Comparison of ENCODE assay signal across 1 cellular context in the genomic region with DNA sequence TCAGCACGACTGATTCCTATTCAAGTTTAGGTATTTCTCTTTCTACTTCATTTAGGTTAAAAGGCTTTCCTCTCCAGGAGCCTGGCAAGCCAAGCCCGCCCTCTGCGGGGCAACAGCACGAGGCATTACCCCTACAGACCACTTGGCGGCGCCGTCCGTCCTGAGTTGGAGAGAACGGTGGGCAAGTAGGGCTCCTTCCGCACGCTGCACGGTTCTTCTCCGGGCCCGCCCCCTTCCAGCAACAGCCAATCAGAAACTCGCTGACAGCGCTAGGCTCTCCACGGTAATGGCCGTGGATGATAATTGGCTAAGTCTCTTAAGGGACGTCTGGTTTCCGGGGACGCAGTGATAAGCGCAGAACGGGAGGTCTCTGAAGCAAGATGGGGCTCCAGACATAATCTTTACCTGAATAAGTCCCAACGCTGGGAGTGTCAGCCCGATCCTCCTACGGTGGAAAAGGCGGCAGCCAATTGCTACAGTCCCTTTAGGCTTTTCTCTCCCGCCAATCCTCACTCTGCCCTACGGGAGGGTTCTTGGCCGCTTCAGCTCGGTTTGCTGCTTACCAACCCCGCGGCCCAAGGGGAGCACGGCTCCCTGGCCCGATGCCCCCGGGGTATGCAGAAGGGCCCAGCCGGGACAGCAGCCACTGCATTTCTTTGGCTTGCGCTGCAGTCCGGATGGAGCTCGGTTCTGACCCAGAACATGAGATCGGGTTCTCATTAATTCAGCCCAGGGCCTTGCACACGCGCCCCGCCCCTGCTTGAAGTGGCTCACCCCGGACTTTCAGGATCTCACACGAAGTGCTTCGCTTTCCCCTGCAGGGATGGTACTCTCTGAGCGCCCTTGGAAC.
TF ChIP-seq lines count a peak whose summit lies in the region.

No MANE protein-coding gene starts in this region.

TF ChIP-seq in HepG2, 621 proteins besides CTCF, POLR2A, EP300 and RAD21 (continued from another document and continues in another):
- no peak; the same call in 1 of the 2 replicates for TF ChIP-seq ZNF142 (CRISPR knock-in tag; IDR thresholded peaks at IDR 0.05)
- no peak; the same call in 1 of the 2 replicates for TF ChIP-seq NR1H2 (CRISPR knock-in tag; IDR thresholded peaks at IDR 0.05; ENCODE audit: borderline replicate concordance, low read depth)
- no peak; the same call in 1 of the 2 replicates for TF ChIP-seq TBP (CRISPR knock-in tag; IDR thresholded peaks at IDR 0.05)
- peak; percentile 77; the same call in 1 of the 2 replicates for TF ChIP-seq ZNF709 (CRISPR knock-in tag; IDR thresholded peaks at IDR 0.05)
- TF ChIP-seq ATM (IDR thresholded peaks at IDR 0.05; ENCODE audit: borderline replicate concordance), result no peak
- TF ChIP-seq CHD4 (IDR thresholded peaks at IDR 0.05; ENCODE audit: borderline replicate concordance, low read length), result no peak
- TF ChIP-seq ZNF713 (CRISPR knock-in tag; IDR thresholded peaks at IDR 0.05), result no peak
- TF ChIP-seq BHLHE40 (IDR thresholded peaks at IDR 0.05; ENCODE audit: low read length), result peak; percentile 83
- TF ChIP-seq HNF4G (IDR thresholded peaks at IDR 0.05; ENCODE audit: borderline replicate concordance, low read depth, low read length), result no peak
- TF ChIP-seq HNF4G (CRISPR knock-in tag; IDR thresholded peaks at IDR 0.05; ENCODE audit: borderline replicate concordance, low read depth), result no peak
- TF ChIP-seq, protein P1, sequence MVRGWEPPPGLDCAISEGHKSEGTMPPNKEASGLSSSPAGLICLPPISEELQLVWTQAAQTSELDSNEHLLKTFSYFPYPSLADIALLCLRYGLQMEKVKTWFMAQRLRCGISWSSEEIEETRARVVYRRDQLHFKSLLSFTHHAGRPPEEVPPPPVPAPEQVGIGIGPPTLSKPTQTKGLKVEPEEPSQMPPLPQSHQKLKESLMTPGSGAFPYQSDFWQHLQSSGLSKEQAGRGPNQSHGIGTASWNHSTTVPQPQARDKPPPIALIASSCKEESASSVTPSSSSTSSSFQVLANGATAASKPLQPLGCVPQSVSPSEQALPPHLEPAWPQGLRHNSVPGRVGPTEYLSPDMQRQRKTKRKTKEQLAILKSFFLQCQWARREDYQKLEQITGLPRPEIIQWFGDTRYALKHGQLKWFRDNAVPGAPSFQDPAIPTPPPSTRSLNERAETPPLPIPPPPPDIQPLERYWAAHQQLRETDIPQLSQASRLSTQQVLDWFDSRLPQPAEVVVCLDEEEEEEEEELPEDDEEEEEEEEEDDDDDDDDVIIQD (CRISPR knock-in tag; IDR thresholded peaks at IDR 0.05; ENCODE audit: low read depth), result peak; percentile 85
- peak; percentile 85; the same call in 1 of the 2 replicates for TF ChIP-seq ZNF547 (CRISPR knock-in tag; IDR thresholded peaks at IDR 0.05)
- TF ChIP-seq YEATS2 (CRISPR knock-in tag; IDR thresholded peaks at IDR 0.05; ENCODE audit: borderline replicate concordance), result peak; percentile 89
- no peak for TF ChIP-seq TRIM24 (CRISPR knock-in tag; IDR thresholded peaks at IDR 0.05)
- TF ChIP-seq MED13 (CRISPR knock-in tag; IDR thresholded peaks at IDR 0.05), result no peak
- no peak; the same call in 1 of the 2 replicates for TF ChIP-seq HNF1A (IDR thresholded peaks at IDR 0.05; ENCODE audit: low read depth)
- TF ChIP-seq HNF1A (CRISPR knock-in tag; IDR thresholded peaks at IDR 0.05; ENCODE audit: borderline replicate concordance), result peak; percentile 48; the same call in 1 of the 2 replicates
- peak; percentile 48; the same call in 1 of the 2 replicates for TF ChIP-seq ZNF652 (CRISPR knock-in tag; IDR thresholded peaks at IDR 0.05; ENCODE audit: borderline replicate concordance, low read depth)
- TF ChIP-seq PREB (CRISPR knock-in tag; IDR thresholded peaks at IDR 0.05), result no peak
- no peak for TF ChIP-seq FIP1L1 (IDR thresholded peaks at IDR 0.05; ENCODE audit: borderline replicate concordance, insufficient read depth, low read depth, low read length)
- TF ChIP-seq SATB2 (CRISPR knock-in tag; IDR thresholded peaks at IDR 0.05), result no peak
- TF ChIP-seq ZFYVE20 (CRISPR knock-in tag; IDR thresholded peaks at IDR 0.05; ENCODE audit: borderline replicate concordance, low read depth), result no peak
- 0 out of 2 replicates have a peak, but pooled peaks have one; percentile 75 for TF ChIP-seq DNMT1 (CRISPR knock-in tag; IDR thresholded peaks at IDR 0.05)
- TF ChIP-seq PAX8 (CRISPR knock-in tag; IDR thresholded peaks at IDR 0.05; ENCODE audit: borderline replicate concordance), result no peak
- TF ChIP-seq ZNF773 (CRISPR knock-in tag; IDR thresholded peaks at IDR 0.05; ENCODE audit: borderline replicate concordance), result no peak
- TF ChIP-seq ONECUT2 (CRISPR knock-in tag; IDR thresholded peaks at IDR 0.05), result no peak
- no peak for TF ChIP-seq AGO1 (IDR thresholded peaks at IDR 0.05; ENCODE audit: low read depth, low read length, poor library complexity, severe bottlenecking)
- peak; percentile 72 for TF ChIP-seq FOSL2 (CRISPR knock-in tag; IDR thresholded peaks at IDR 0.05)
- no peak; the same call in 1 of the 2 replicates for TF ChIP-seq ZNF589 (CRISPR knock-in tag; conservative IDR thresholded peaks at IDR 0.05)
- no peak for TF ChIP-seq PAWR (CRISPR knock-in tag; IDR thresholded peaks at IDR 0.05; ENCODE audit: borderline replicate concordance)
- TF ChIP-seq MXI1 (IDR thresholded peaks at IDR 0.05; ENCODE audit: borderline replicate concordance, low read depth, low read length), result peak; percentile 69; the same call in 1 of the 3 replicates
- TF ChIP-seq MBNL3 (CRISPR knock-in tag; conservative IDR thresholded peaks at IDR 0.05), result no peak
- no peak for TF ChIP-seq ADNP (CRISPR knock-in tag; IDR thresholded peaks at IDR 0.05)
- peak; percentile 84 for TF ChIP-seq KDM4B (CRISPR knock-in tag; IDR thresholded peaks at IDR 0.05)
- peak; percentile 55; the same call in 1 of the 2 replicates for TF ChIP-seq CCDC6 (CRISPR knock-in tag; IDR thresholded peaks at IDR 0.05)
- TF ChIP-seq ELF1 (CRISPR knock-in tag; IDR thresholded peaks at IDR 0.05), result peak; percentile 93
- no peak for TF ChIP-seq BATF2 (CRISPR knock-in tag; IDR thresholded peaks at IDR 0.05)
- TF ChIP-seq KDM6A (CRISPR knock-in tag; IDR thresholded peaks at IDR 0.05; ENCODE audit: low read depth), result no peak
- no peak for TF ChIP-seq TAF15 (IDR thresholded peaks at IDR 0.05; ENCODE audit: low read depth, low read length, poor library complexity, severe bottlenecking)
- TF ChIP-seq HNRNPUL1 (IDR thresholded peaks at IDR 0.05; ENCODE audit: low read depth, low read length), result no peak
- peak; percentile 75 for TF ChIP-seq AGO2 (optimal IDR thresholded peaks at IDR 0.05; ENCODE audit: low read depth, low read length)
- TF ChIP-seq, protein P2, sequence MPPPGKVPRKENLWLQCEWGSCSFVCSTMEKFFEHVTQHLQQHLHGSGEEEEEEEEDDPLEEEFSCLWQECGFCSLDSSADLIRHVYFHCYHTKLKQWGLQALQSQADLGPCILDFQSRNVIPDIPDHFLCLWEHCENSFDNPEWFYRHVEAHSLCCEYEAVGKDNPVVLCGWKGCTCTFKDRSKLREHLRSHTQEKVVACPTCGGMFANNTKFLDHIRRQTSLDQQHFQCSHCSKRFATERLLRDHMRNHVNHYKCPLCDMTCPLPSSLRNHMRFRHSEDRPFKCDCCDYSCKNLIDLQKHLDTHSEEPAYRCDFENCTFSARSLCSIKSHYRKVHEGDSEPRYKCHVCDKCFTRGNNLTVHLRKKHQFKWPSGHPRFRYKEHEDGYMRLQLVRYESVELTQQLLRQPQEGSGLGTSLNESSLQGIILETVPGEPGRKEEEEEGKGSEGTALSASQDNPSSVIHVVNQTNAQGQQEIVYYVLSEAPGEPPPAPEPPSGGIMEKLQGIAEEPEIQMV (CRISPR knock-in tag; IDR thresholded peaks at IDR 0.05; ENCODE audit: low read depth), result no peak
- TF ChIP-seq ETS1 (CRISPR knock-in tag; IDR thresholded peaks at IDR 0.05), result no peak
- TF ChIP-seq MYNN (CRISPR knock-in tag; IDR thresholded peaks at IDR 0.05; ENCODE audit: low read depth), result 0 out of 2 replicates have a peak, but pooled peaks have one; percentile 27
- no peak for TF ChIP-seq HMGA1 (CRISPR knock-in tag; conservative IDR thresholded peaks at IDR 0.05)
- TF ChIP-seq MAFF (IDR thresholded peaks at IDR 0.05; ENCODE audit: low read depth, low read length), result no peak
- peak; percentile 94 for TF ChIP-seq TSC22D2 (CRISPR knock-in tag; IDR thresholded peaks at IDR 0.05; ENCODE audit: borderline replicate concordance)
- peak; percentile 67; the same call in 1 of the 2 replicates for TF ChIP-seq ZKSCAN1 (IDR thresholded peaks at IDR 0.05; ENCODE audit: low read length)
